27 cellular contexts compared by ENCODE assay signal in the genomic region with DNA sequence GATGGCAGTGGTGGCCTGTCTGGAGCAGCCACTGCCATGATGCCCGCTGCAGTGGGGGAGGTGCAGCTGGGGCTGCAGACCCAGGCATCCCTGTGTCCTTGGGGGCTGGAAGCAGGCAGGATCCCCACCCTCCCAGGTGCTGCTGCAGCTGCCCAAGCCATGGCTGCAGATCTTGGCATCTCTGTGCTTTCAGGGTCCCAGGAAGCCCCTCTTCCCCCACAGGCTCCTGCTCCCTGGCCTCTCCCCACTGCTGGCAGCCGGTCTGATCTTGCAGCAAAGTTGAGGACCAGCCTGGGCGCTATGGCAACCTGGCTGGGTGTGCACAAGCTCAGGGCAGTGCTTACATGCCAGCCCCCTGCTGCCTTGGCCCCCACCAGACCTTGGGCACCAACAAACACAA.
"Had no signal": no experiment of that assay in that cellular context is flagged by ENCODE, and none has a peak within 500 bp of the region (broad histone marks: within the 10 kb centered on the region; RNA-seq: fewer than 3 reads in every experiment).

No MANE protein-coding gene starts in this region.

- H3K27ac Mint-ChIP-seq: dendritic cell treated with granulocyte-macrophage colony-stimulating factor and Interleukin-4, amounts not matched to agents 40 ng/mL and 50 ng/mL, for 4 days; effector memory CD8-positive, alpha-beta T cell; endodermal cell; immature natural killer cell had no signal

- H3K27ac ChIP-seq: colonic mucosa, epithelial cell of prostate, esophagus squamous epithelium, gastroesophageal sphincter, heart left ventricle, hepatocyte, left ventricle myocardium inferior, lower lobe of right lung had no signal

- DNase-seq: colonic mucosa; cortex of kidney; effector CD8-positive, alpha-beta T cell; effector memory CD8-positive, alpha-beta T cell; endodermal cell; erythroblast; esophagus squamous epithelium; foreskin fibroblast; hypothalamus; immature natural killer cell; islet precursor cell; kidney; kidney glomerular epithelial cell; left colon; left ventricle myocardium inferior; lower lobe of right lung; mesendoderm; midbrain had no signal

- H3K27me3 ChIP-seq: colonic mucosa, heart left ventricle, hepatocyte had no signal

- H3K79me2 ChIP-seq: hepatocyte had no signal

- H3K4me1 Mint-ChIP-seq: immature natural killer cell had no signal

- H3K4me2 ChIP-seq: hepatocyte had no signal

- FAIRE-seq: endometrium, frontal cortex, kidney had no signal

- H3K9me3 Mint-ChIP-seq: dendritic cell treated with granulocyte-macrophage colony-stimulating factor and Interleukin-4, amounts not matched to agents 40 ng/mL and 50 ng/mL, for 4 days; effector memory CD8-positive, alpha-beta T cell; endodermal cell; immature natural killer cell had no signal

- H3K27me3 Mint-ChIP-seq: dendritic cell treated with granulocyte-macrophage colony-stimulating factor and Interleukin-4, amounts not matched to agents 40 ng/mL and 50 ng/mL, for 4 days; effector memory CD8-positive, alpha-beta T cell had no signal

- H3K4me1 ChIP-seq: colonic mucosa, lower lobe of right lung had no signal

- H3K36me3 Mint-ChIP-seq: immature natural killer cell had no signal

- H3K4me3 Mint-ChIP-seq: dendritic cell treated with granulocyte-macrophage colony-stimulating factor and Interleukin-4, amounts not matched to agents 40 ng/mL and 50 ng/mL, for 4 days; effector memory CD8-positive, alpha-beta T cell; endodermal cell; immature natural killer cell had no signal

- H3K36me3 ChIP-seq: colonic mucosa, esophagus squamous epithelium, gastroesophageal sphincter, heart left ventricle, left ventricle myocardium inferior, lower lobe of right lung had no signal

- ATAC-seq: effector memory CD8-positive, alpha-beta T cell; esophagus mucosa; gastroesophageal sphincter; heart left ventricle; left colon; left lobe of liver had no signal

- H2AFZ ChIP-seq: hepatocyte had no signal

- H3K9me3 ChIP-seq: colonic mucosa, esophagus squamous epithelium, gastroesophageal sphincter, heart left ventricle, left ventricle myocardium inferior, lower lobe of right lung had no signal

- H3K4me3 ChIP-seq: colonic mucosa, esophagus squamous epithelium, gastroesophageal sphincter, heart left ventricle, hepatocyte, left ventricle myocardium inferior, lower lobe of right lung had no signal
